ENCODE assay signal across 25 cellular contexts in the genomic region with DNA sequence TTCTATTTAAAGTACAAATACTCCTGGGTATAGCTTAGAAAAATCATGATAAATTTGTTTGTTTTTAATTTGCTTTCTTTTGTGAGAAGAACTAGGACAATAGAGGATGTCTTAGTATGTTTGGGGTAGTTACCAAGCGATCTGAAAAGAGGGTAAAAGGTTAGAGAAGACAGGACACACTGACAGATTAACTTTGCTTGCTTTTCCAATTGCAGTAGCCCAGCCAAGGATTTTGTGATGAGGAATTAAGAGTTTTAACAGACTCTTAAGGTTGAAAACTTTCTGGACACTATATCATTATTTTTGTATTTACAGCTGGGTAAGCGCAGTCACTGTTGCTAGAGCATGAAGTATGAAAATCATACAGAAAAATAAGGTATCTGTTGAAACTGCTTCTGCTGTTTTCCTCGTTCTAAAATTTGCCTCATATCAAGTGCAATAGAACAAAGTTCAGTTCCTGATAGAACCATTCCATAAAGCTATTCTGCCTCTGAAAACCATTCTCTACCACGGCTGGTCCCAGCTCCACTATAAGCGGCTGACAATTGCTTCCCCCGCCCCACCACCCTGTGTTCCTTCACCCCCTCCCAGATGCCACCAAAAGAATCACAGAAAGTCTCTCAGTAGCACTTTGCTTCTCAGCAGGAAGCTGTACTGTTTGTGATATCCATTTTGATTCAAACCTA.
DNase-seq lines count a peak whose midpoint lies in the region; ATAC-seq and TF ChIP-seq lines count a peak whose summit lies in the region.
"Had no signal": no experiment of that assay in that cellular context is flagged by ENCODE, and none has a peak within 500 bp of the region (broad histone marks: within the 10 kb centered on the region; RNA-seq: fewer than 3 reads in every experiment).

No MANE protein-coding gene starts in this region.

- H3K27ac ChIP-seq in right cardiac atrium (ENCODE audit: low read length) = peak overlapping the region; percentile 80
- H3K27ac ChIP-seq in spleen = peak overlapping the region in 5 of 8 donors; percentile 13 to 62 (median 39)
- H3K27ac ChIP-seq: C4-2B, epithelial cell of prostate, SJCRH30, VCaP had no signal

- no peaks in the 10 kb centered on the region for H3K36me3 Mint-ChIP-seq in activated naive CD4-positive, alpha-beta T cell treated with anti-CD3 and anti-CD28 coated beads, Interleukin-2, amount 50 U/mL, for 72 hours
- H3K36me3 Mint-ChIP-seq: activated naive CD8-positive, alpha-beta T cell; brain; immature natural killer cell; memory B cell; natural killer cell treated with Interleukin-12 subunit alpha and Interleukin-12 subunit beta and Interleukin-15 and Interleukin-18, amount 100 ng/mL, for 72 hours had no signal

- no peak for TF ChIP-seq POLR2A in spleen (IDR thresholded peaks at IDR 0.05)

- H3K27me3 ChIP-seq in right cardiac atrium (ENCODE audit: control insufficient read depth, insufficient read depth) (no peaks in the 10 kb centered on the region), spleen (replicated peaks in 1 of 7) (no peaks in the 10 kb centered on the region)
- H3K27me3 ChIP-seq: SJCRH30 had no signal

- ATAC-seq in Right ventricle myocardium superior (ENCODE audit: poor library complexity) = peak; percentile 26
- peak in 1 of 2 donors; percentile 34 for ATAC-seq in right cardiac atrium
- ATAC-seq in HG02571 (IDR thresholded peaks at IDR 0.05; ENCODE audit: unreplicated experiment) = no peak
- no peak for ATAC-seq in activated naive CD4-positive, alpha-beta T cell treated with anti-CD3 and anti-CD28 coated beads, Interleukin-2, amount 50 U/mL, for 72 hours
- no peak for ATAC-seq in GM21515 (IDR thresholded peaks at IDR 0.05; ENCODE audit: unreplicated experiment)
- ATAC-seq in HG02678 (IDR thresholded peaks at IDR 0.05; ENCODE audit: unreplicated experiment) = no peak
- ATAC-seq: activated T-cell treated with anti-CD3 and anti-CD28 coated beads, Interleukin-2, amount 50 U/mL, for 72 hours; GM12878; natural killer cell treated with Interleukin-12 subunit alpha and Interleukin-12 subunit beta and Interleukin-15 and Interleukin-18, amount 100 ng/mL, for 72 hours; T-helper 17 cell had no signal

- no peak overlapping the region for H3K27ac Mint-ChIP-seq in activated naive CD4-positive, alpha-beta T cell treated with anti-CD3 and anti-CD28 coated beads, Interleukin-2, amount 50 U/mL, for 72 hours
- H3K27ac Mint-ChIP-seq: activated naive CD8-positive, alpha-beta T cell; activated T-cell treated with anti-CD3 and anti-CD28 coated beads, Interleukin-2, amount 50 U/mL, for 72 hours; immature natural killer cell; memory B cell; natural killer cell treated with Interleukin-12 subunit alpha and Interleukin-12 subunit beta and Interleukin-15 and Interleukin-18, amount 100 ng/mL, for 72 hours; T-helper 17 cell had no signal

- DNase-seq in Right ventricle myocardium superior (no peak), cardiac septum (ENCODE audit: low spot score) (no peak), right cardiac atrium (no peak), spleen (no peak)
- DNase-seq in activated naive CD4-positive, alpha-beta T cell treated with anti-CD3 and anti-CD28 coated beads, Interleukin-2, amount 50 U/mL, for 72 hours (ENCODE audit: low spot score in 2 of 2) = no peak
- DNase-seq: activated T-cell treated with anti-CD3 and anti-CD28 coated beads, Interleukin-2, amount 50 U/mL, for 72 hours; DMS 273 treated with DMSO at 0.1 percent for 48 hours; GDM1; immature natural killer cell; NCI-H526 treated with DMSO at 0.1 percent for 48 hours; OCI-M1; stimulated activated naive CD4-positive, alpha-beta T cell treated with Interleukin-2 at 50 U/mL for 16 hours; T-helper 17 cell had no signal

- H3K4me1 ChIP-seq in right cardiac atrium (ENCODE audit: control insufficient read depth, insufficient read depth, low read length) (peaks cover 2% of the 10 kb centered on the region), spleen (no peaks in the 10 kb centered on the region)
- H3K4me1 ChIP-seq: SJCRH30 had no signal

- WGBS in right cardiac atrium = 40% methylated on average over 6 of the region's 6 CpGs
- WGBS in spleen, 5 donors = 61 to 84% (median 70%) methylated on average over 6 of the region's 6 CpGs

- no peaks in the 10 kb centered on the region for H3K36me3 ChIP-seq in spleen
- H3K36me3 ChIP-seq: SJCRH30 had no signal

- H3K4me3 ChIP-seq in right cardiac atrium (ENCODE audit: low read length) (no peak overlapping the region), spleen (no peak overlapping the region)
- H3K4me3 ChIP-seq: GM12878, SJCRH30 had no signal

- no peak for TF ChIP-seq CTCF in spleen (IDR thresholded peaks at IDR 0.05 in 8 of 11, conservative IDR thresholded peaks at IDR 0.05 in 3 of 11)

- intact Hi-C loops in Right ventricle myocardium superior (cut with DNase I) = no loop called here
- intact Hi-C loops in cardiac septum (cut with DNase I) = no loop called here
- intact Hi-C loops in right cardiac atrium (cut with DNase I) = no loop called here
- intact Hi-C loops in spleen (cut with DNase I; ENCODE audit: low total_unique reads) = no loop called here

- H3K9me3 Mint-ChIP-seq in activated naive CD4-positive, alpha-beta T cell treated with anti-CD3 and anti-CD28 coated beads, Interleukin-2, amount 50 U/mL, for 72 hours = no peaks in the 10 kb centered on the region
- H3K9me3 Mint-ChIP-seq: activated T-cell treated with anti-CD3 and anti-CD28 coated beads, Interleukin-2, amount 50 U/mL, for 72 hours; brain; immature natural killer cell; memory B cell; natural killer cell treated with Interleukin-12 subunit alpha and Interleukin-12 subunit beta and Interleukin-15 and Interleukin-18, amount 100 ng/mL, for 72 hours had no signal

- H3K9me3 ChIP-seq in right cardiac atrium (ENCODE audit: control insufficient read depth, low read length) = no peaks in the 10 kb centered on the region
- H3K9me3 ChIP-seq in spleen = no peaks in the 10 kb centered on the region
- H3K9me3 ChIP-seq: SJCRH30 had no signal
